36 cellular contexts compared by ENCODE assay signal in genomic region chr10:71576842-71577241, GRCh38.
"Had no signal": no experiment of that assay in that cellular context is flagged by ENCODE, and none has a peak within 500 bp of the region (broad histone marks: within the 10 kb centered on the region; RNA-seq: fewer than 3 reads in every experiment).

No MANE protein-coding gene starts in this region.

- H3K27ac ChIP-seq: adrenal gland, body of pancreas, cardiac muscle cell, colonic mucosa, VCaP had no signal

- H3K4me3 Mint-ChIP-seq: activated B cell treated with CpG ODN at 0.5 μM for 24 hours; activated CD4-positive, alpha-beta memory T cell treated with anti-CD3 and anti-CD28 coated beads for 36 hours; activated CD4-positive, alpha-beta T cell treated with anti-CD3 and anti-CD28 coated beads, Interleukin-2, amount 10 ng/mL, durations not matched to agents 24 days and 14 days; activated CD8-positive, alpha-beta T cell treated with anti-CD3 and anti-CD28 coated beads for 36 hours; activated naive CD4-positive, alpha-beta T cell treated with anti-CD3 and anti-CD28 coated beads for 36 hours; activated naive CD8-positive, alpha-beta T cell treated with anti-CD3 and anti-CD28 coated beads, Interleukin-2, amount 10 ng/mL, durations not matched to agents 7 days and 5 days; activated T-cell treated with anti-CD3 and anti-CD28 coated beads, Interleukin-2, amount 50 U/mL, for 4 hours; activated T-cell treated with anti-CD3 and anti-CD28 coated beads, Interleukin-2, amount 50 U/mL, for 72 hours; activated T-helper 1 cell treated with anti-CD3 and anti-CD28 coated beads, Interleukin-12 subunit alpha, Interleukin-12 subunit beta, Interleukin-2, Interleukin-4 antibody, amounts not matched to agents 30 ng/mL and 10 ng/mL and 1 ng/mL, durations not matched to agents 14 hours and 24 hours and 36 hours; activated T-helper 17 cell treated with anti-CD3 and anti-CD28 coated beads, Interleukin-2, amount 50 U/mL, for 72 hours; central memory CD8-positive, alpha-beta T cell; T-helper 1 cell treated with Interleukin-12 subunit alpha and Interleukin-12 subunit beta and Interleukin-4 antibody, amounts not matched to agents 30 μg/mL and 1 μg/mL, for 36 hours; T-helper 2 cell treated with Interferon-gamma antibody and Interleukin-4, amounts not matched to agents 5 μg/mL and 100 μg/mL, for 36 hours had no signal

- H3K36me3 Mint-ChIP-seq: activated CD4-positive, alpha-beta memory T cell treated with anti-CD3 and anti-CD28 coated beads for 36 hours; activated naive CD4-positive, alpha-beta T cell treated with anti-CD3 and anti-CD28 coated beads, Interleukin-2, amount 50 U/mL, for 72 hours; activated naive CD8-positive, alpha-beta T cell treated with anti-CD3 and anti-CD28 coated beads, Interleukin-2, amount 10 ng/mL, durations not matched to agents 7 days and 5 days had no signal

- H3K36me3 ChIP-seq: adrenal gland, cardiac muscle cell, colonic mucosa had no signal

- H3K4me1 ChIP-seq: adrenal gland, body of pancreas, colonic mucosa had no signal

- H3K4me1 Mint-ChIP-seq: activated B cell treated with CpG ODN at 0.5 μM for 24 hours; activated CD4-positive, alpha-beta T cell treated with anti-CD3 and anti-CD28 coated beads, Interleukin-2, amount 10 ng/mL, durations not matched to agents 24 days and 14 days; activated T-helper 17 cell treated with anti-CD3 and anti-CD28 coated beads, Interleukin-2, amount 50 U/mL, for 72 hours; central memory CD8-positive, alpha-beta T cell had no signal

- H3K27me3 Mint-ChIP-seq: activated CD4-positive, alpha-beta memory T cell treated with anti-CD3 and anti-CD28 coated beads for 36 hours; activated CD4-positive, alpha-beta T cell treated with anti-CD3 and anti-CD28 coated beads, Interleukin-2, amount 10 ng/mL, durations not matched to agents 24 days and 14 days; activated CD8-positive, alpha-beta T cell treated with anti-CD3 and anti-CD28 coated beads for 36 hours had no signal

- H3K9me3 ChIP-seq: adrenal gland, body of pancreas, colonic mucosa had no signal

- DNase-seq: activated B cell treated with CpG ODN at 0.5 μM for 24 hours; activated CD4-positive, alpha-beta memory T cell treated with anti-CD3 and anti-CD28 coated beads for 36 hours; activated CD4-positive, alpha-beta T cell treated with anti-CD3 and anti-CD28 coated beads for 4 hours; activated CD4-positive, alpha-beta T cell treated with anti-CD3 and anti-CD28 coated beads, Interleukin-2, amount 10 ng/mL, durations not matched to agents 24 days and 14 days; activated CD4-positive, alpha-beta T cell treated with anti-CD3 and anti-CD28 coated beads, Interleukin-2, amount 50 U/mL, for 1 hour; activated CD4-positive, alpha-beta T cell treated with anti-CD3 and anti-CD28 coated beads, Interleukin-2, amount 50 U/mL, for 4 hours; activated CD4-positive, CD25-positive, alpha-beta regulatory T cell treated with anti-CD3 and anti-CD28 coated beads, Interleukin-2, amount 50 U/mL, for 72 hours; activated CD8-positive, alpha-beta memory T cell treated with anti-CD3 and anti-CD28 coated beads, Interleukin-2, amount 50 U/mL, for 4 hours; activated CD8-positive, alpha-beta T cell treated with anti-CD3 and anti-CD28 coated beads for 36 hours; activated effector memory CD4-positive, alpha-beta T cell treated with anti-CD3 and anti-CD28 coated beads, Interleukin-2, amount 50 U/mL, for 16 hours; activated gamma-delta T cell treated with Interleukin-2 at 50 U/mL for 16 hours; activated naive CD4-positive, alpha-beta T cell; activated naive CD4-positive, alpha-beta T cell treated with anti-CD3 and anti-CD28 coated beads for 36 hours; activated naive CD4-positive, alpha-beta T cell treated with anti-CD3 and anti-CD28 coated beads, Interleukin-2, amount 50 U/mL, for 16 hours; activated naive CD8-positive, alpha-beta T cell treated with anti-CD3 and anti-CD28 coated beads, Interleukin-2, amount 10 ng/mL, durations not matched to agents 7 days and 5 days; activated T-cell treated with anti-CD3 and anti-CD28 coated beads for 4 hours; activated T-cell treated with anti-CD3 and anti-CD28 coated beads, Interleukin-2, amount 50 U/mL, for 1 hour; activated T-cell treated with anti-CD3 and anti-CD28 coated beads, Interleukin-2, amount 50 U/mL, for 4 hours; activated T-cell treated with anti-CD3 and anti-CD28 coated beads, Interleukin-2, amount 50 U/mL, for 72 hours; adrenal gland; amniotic stem cell; aorta; body of pancreas; caudate nucleus; cerebellar nuclear complex; colonic mucosa; T-helper 2 cell; T-helper 9 cell had no signal

- H3K27ac Mint-ChIP-seq: activated B cell treated with CpG ODN at 0.5 μM for 24 hours; activated CD4-positive, alpha-beta memory T cell treated with anti-CD3 and anti-CD28 coated beads for 36 hours; activated CD4-positive, alpha-beta T cell treated with anti-CD3 and anti-CD28 coated beads, Interleukin-2, amount 10 ng/mL, durations not matched to agents 24 days and 14 days; activated CD8-positive, alpha-beta T cell treated with anti-CD3 and anti-CD28 coated beads for 36 hours; activated naive CD4-positive, alpha-beta T cell treated with anti-CD3 and anti-CD28 coated beads for 36 hours; activated naive CD8-positive, alpha-beta T cell treated with anti-CD3 and anti-CD28 coated beads, Interleukin-2, amount 10 ng/mL, durations not matched to agents 7 days and 5 days; activated T-cell treated with anti-CD3 and anti-CD28 coated beads, Interleukin-2, amount 50 U/mL, for 72 hours; activated T-helper 1 cell treated with anti-CD3 and anti-CD28 coated beads, Interleukin-12 subunit alpha, Interleukin-12 subunit beta, Interleukin-2, Interleukin-4 antibody, amounts not matched to agents 30 ng/mL and 10 ng/mL and 1 ng/mL, durations not matched to agents 14 hours and 24 hours and 36 hours; activated T-helper 17 cell treated with anti-CD3 and anti-CD28 coated beads, Interleukin-2, amount 50 U/mL, for 72 hours; T-helper 1 cell treated with Interleukin-12 subunit alpha and Interleukin-12 subunit beta and Interleukin-4 antibody, amounts not matched to agents 30 μg/mL and 1 μg/mL, for 36 hours; T-helper 2 cell treated with Interferon-gamma antibody and Interleukin-4, amounts not matched to agents 5 μg/mL and 100 μg/mL, for 36 hours had no signal

- H3K4me3 ChIP-seq: adrenal gland, body of pancreas, cardiac muscle cell, colonic mucosa had no signal

- ATAC-seq: activated CD8-positive, alpha-beta T cell treated with anti-CD3 and anti-CD28 coated beads for 36 hours; activated naive CD4-positive, alpha-beta T cell treated with anti-CD3 and anti-CD28 coated beads, Interleukin-2, amount 50 U/mL, for 72 hours; activated T-cell treated with anti-CD3 and anti-CD28 coated beads, Interleukin-2, amount 50 U/mL, for 4 hours; activated T-cell treated with anti-CD3 and anti-CD28 coated beads, Interleukin-2, amount 50 U/mL, for 72 hours; activated T-helper 17 cell treated with anti-CD3 and anti-CD28 coated beads, Interleukin-2, amount 50 U/mL, for 72 hours; body of pancreas had no signal

- H3K27me3 ChIP-seq: body of pancreas, cardiac muscle cell, colonic mucosa had no signal

- H3K9me3 Mint-ChIP-seq: activated B cell treated with CpG ODN at 0.5 μM for 24 hours; activated CD4-positive, alpha-beta memory T cell treated with anti-CD3 and anti-CD28 coated beads for 36 hours; activated CD4-positive, alpha-beta T cell treated with anti-CD3 and anti-CD28 coated beads, Interleukin-2, amount 10 ng/mL, durations not matched to agents 24 days and 14 days; activated CD8-positive, alpha-beta T cell treated with anti-CD3 and anti-CD28 coated beads for 36 hours; activated naive CD4-positive, alpha-beta T cell treated with anti-CD3 and anti-CD28 coated beads for 36 hours; activated naive CD4-positive, alpha-beta T cell treated with anti-CD3 and anti-CD28 coated beads, Interleukin-2, amount 50 U/mL, for 72 hours; activated naive CD8-positive, alpha-beta T cell treated with anti-CD3 and anti-CD28 coated beads, Interleukin-2, amount 10 ng/mL, durations not matched to agents 7 days and 5 days; activated T-cell treated with anti-CD3 and anti-CD28 coated beads, Interleukin-2, amount 50 U/mL, for 4 hours; activated T-cell treated with anti-CD3 and anti-CD28 coated beads, Interleukin-2, amount 50 U/mL, for 72 hours; activated T-helper 1 cell treated with anti-CD3 and anti-CD28 coated beads, Interleukin-12 subunit alpha, Interleukin-12 subunit beta, Interleukin-2, Interleukin-4 antibody, amounts not matched to agents 30 ng/mL and 10 ng/mL and 1 ng/mL, durations not matched to agents 14 hours and 24 hours and 36 hours; activated T-helper 17 cell treated with anti-CD3 and anti-CD28 coated beads, Interleukin-2, amount 50 U/mL, for 72 hours; central memory CD8-positive, alpha-beta T cell; T-helper 1 cell treated with Interleukin-12 subunit alpha and Interleukin-12 subunit beta and Interleukin-4 antibody, amounts not matched to agents 30 μg/mL and 1 μg/mL, for 36 hours; T-helper 2 cell treated with Interferon-gamma antibody and Interleukin-4, amounts not matched to agents 5 μg/mL and 100 μg/mL, for 36 hours had no signal
